ENCODE assay signal across 14 cellular contexts in genomic region chr3:52093751-52094525, GRCh38. TPM values are rescaled to one million over a fixed set of nuclear protein-coding genes. Genes with fewer than 3 reads are reported as not detected.
DNase-seq lines count a peak whose midpoint lies in the region; ATAC-seq and TF ChIP-seq lines count a peak whose summit lies in the region.
"Had no signal": no experiment of that assay in that cellular context is flagged by ENCODE, and none has a peak within 500 bp of the region (broad histone marks: within the 10 kb centered on the region; RNA-seq: fewer than 3 reads in every experiment).

No MANE protein-coding gene starts in this region.

- intact Hi-C loops in lower lobe of right lung (cut with DNase I): no loop called here

- TF ChIP-seq CTCF in lower lobe of right lung (IDR thresholded peaks at IDR 0.05): no peak

- no peaks in the 10 kb centered on the region for H3K9me3 ChIP-seq in lower lobe of right lung
- H3K9me3 ChIP-seq: uterus had no signal

- H3K4me3 ChIP-seq in lower lobe of right lung: no peak overlapping the region
- H3K4me3 ChIP-seq: hepatocyte, uterus had no signal

- peaks cover 28% of the 10 kb centered on the region for H3K4me1 ChIP-seq in lower lobe of right lung

- H3K36me3 ChIP-seq in lower lobe of right lung: no peaks in the 10 kb centered on the region
- H3K36me3 ChIP-seq: uterus had no signal

- in situ Hi-C loops in ACHN (cut with HindIII; ENCODE audit: low pct_ligation_motif_present, low pct_unique_long_range_greater_than_20kb, low sequenced_read_pairs): no loop called here

- peak; percentile 92 for DNase-seq in ACHN
- DNase-seq in HCEC 1CT: peak; percentile 32
- DNase-seq in amniotic stem cell (lab: John Stamatoyannopoulos, UW): peak; percentile 14
- peak; percentile 20 for DNase-seq in lower lobe of right lung
- DNase-seq in NCI-H526 treated with DMSO at 0.1 percent for 48 hours (lab: John Stamatoyannopoulos, UW): no peak
- no peak for DNase-seq in middle frontal gyrus (ENCODE audit: extremely low spot score, low spot score)
- DNase-seq in pons (ENCODE audit: low spot score): no peak
- DNase-seq: activated CD8-positive, alpha-beta T cell treated with anti-CD3 and anti-CD28 coated beads for 36 hours; C1 segment of cervical spinal cord; NCI-H187 treated with DMSO at 0.1 percent for 48 hours; T-helper 17 cell; uterus had no signal

- ATAC-seq in lower lobe of right lung: no peak
- ATAC-seq in activated CD4-positive, CD25-positive, alpha-beta regulatory T cell treated with anti-CD3 and anti-CD28 coated beads, Interleukin-2, amount 50 U/mL, for 24 hours: no peak
- ATAC-seq: activated CD8-positive, alpha-beta T cell treated with anti-CD3 and anti-CD28 coated beads for 36 hours; T-helper 17 cell had no signal

- no peak overlapping the region for H3K27ac ChIP-seq in lower lobe of right lung
- H3K27ac ChIP-seq: hepatocyte, uterus had no signal

- no peaks in the 10 kb centered on the region for H3K27me3 ChIP-seq in lower lobe of right lung (ENCODE audit: low read depth)
- H3K27me3 ChIP-seq: hepatocyte, uterus had no signal

RNA-seq across cellular contexts. Expression of gene DUSP7, which starts 37.6 kb away (rescaled TPM):
- 28.8 TPM for total RNA-seq in lower lobe of right lung

Comparison
In these comparisons a context has a peak if more than half of its experiments do, and no peak if none do; other contexts are left out.
1. DNase-seq: peak in ACHN (single experiment), HCEC 1CT (single experiment), amniotic stem cell (single experiment) and lower lobe of right lung (single experiment); none in NCI-H526 treated with DMSO at 0.1 percent for 48 hours (single experiment), middle frontal gyrus (single experiment) and pons (single experiment).